Comparison of ENCODE assay signal across 8 cellular contexts in genomic region chr17:50095626-50096037, GRCh38. TPM values are rescaled to one million over a fixed set of nuclear protein-coding genes. Genes with fewer than 3 reads are reported as not detected.
DNase-seq lines count a peak whose midpoint lies in the region; ATAC-seq, FAIRE-seq and TF ChIP-seq lines count a peak whose summit lies in the region.

No MANE protein-coding gene starts in this region.

- H3K27me3 ChIP-seq in HepG2 (ENCODE audit: control insufficient read depth in 1 of 2, insufficient read depth in 2 of 2, low read length in 2 of 2): peaks cover 3 to 17% of the 10 kb centered on the region in 2 experiments; a peak in 4 of 5 replicates
- no peaks in the 10 kb centered on the region for H3K27me3 ChIP-seq in thymus (ENCODE audit: control insufficient read depth, insufficient read depth)

- CTCF ChIA-PET in HepG2 (lab: Yijun Ruan, JAX; ENCODE audit: low intra/inter-chr PET ratio, low total read pairs): interaction anchor here (2.1 kb wide), 1 partner anchor 16 kb away, joined by 6 read pairs; no protein-coding TSS in a partner anchor

- H3K4me3 ChIP-seq in astrocyte of the spinal cord (ENCODE audit: low read depth, low read length) (peak overlapping the region; percentile 69), HepG2 (replicated peaks in 1 of 3; ENCODE audit: insufficient read depth in 1 of 3, low read depth in 2 of 3, low read length in 3 of 3) (peak overlapping the region; percentile 84 to 88 (median 87)), thymus (ENCODE audit: low read length) (peak overlapping the region; percentile 71)

- no peak for FAIRE-seq in HepG2 (lab: Jason Lieb, UNC)

- no peak for TF ChIP-seq CTCF in astrocyte of the spinal cord (IDR thresholded peaks at IDR 0.05; ENCODE audit: low read depth, low read length)
- TF ChIP-seq CTCF in HepG2 (CRISPR knock-in tag; IDR thresholded peaks at IDR 0.05): no peak

- TF ChIP-seq POLR2A in HepG2 (IDR thresholded peaks at IDR 0.05; ENCODE audit: insufficient read depth in 1 of 2, low read depth in 2 of 2, low read length in 2 of 2): peak; percentile 11 to 22; a peak in 1 of 4 replicates

- peak; percentile 35 for DNase-seq in NCI-H82 (lab: John Stamatoyannopoulos, UW)
- DNase-seq in NCI-H82 treated with DMSO at 0.1 percent for 48 hours (lab: John Stamatoyannopoulos, UW; ENCODE audit: unreplicated experiment): no peak
- no peak for DNase-seq in astrocyte of the spinal cord (ENCODE audit: low read depth, low spot score)
- DNase-seq in HepG2 (ENCODE audit: low spot score): no peak
- no peak for DNase-seq in cerebellum (ENCODE audit: low spot score)
- DNase-seq in HT-29 (ENCODE audit: low spot score): no peak

- no TSS peak for BruUV-seq in HepG2 (replicated peaks; lab: Mats Ljungman, UMichigan)

- H3K9ac ChIP-seq in HepG2 (ENCODE audit: insufficient read depth, low read depth, low read length): peak overlapping the region; percentile 80

- H3K4me1 ChIP-seq in HepG2 (ENCODE audit: insufficient read depth, low read length) (peaks cover 27% of the 10 kb centered on the region), thymus (ENCODE audit: control insufficient read depth, insufficient read depth, low read length) (peaks cover 13% of the 10 kb centered on the region)

- H3K4me2 ChIP-seq in HepG2 (ENCODE audit: low read depth, low read length): peak overlapping the region; percentile 100

- WGBS in HepG2 (ENCODE audit: low lambda C conversion rate): 2% methylated on average over 12 of the region's 12 CpGs
- 1% methylated on average over 12 of the region's 12 CpGs for WGBS in thymus

- intact Hi-C loops in HepG2 (cut with micrococcal nuclease; ENCODE audit: unreplicated experiment): loop anchor here (2.0 kb wide), 2 partner anchors 15 to 37 kb away; no protein-coding TSS in a partner anchor

- peak overlapping the region; percentile 67 for H3K27ac ChIP-seq in HepG2 (ENCODE audit: extremely low read length, insufficient read depth, low read length)
- no peak overlapping the region for H3K27ac ChIP-seq in thymus (ENCODE audit: low read depth)

- TF ChIP-seq RAD21 in HepG2 (CRISPR knock-in tag; IDR thresholded peaks at IDR 0.05): no peak

- TF ChIP-seq EP300 in HepG2 (IDR thresholded peaks at IDR 0.05; ENCODE audit: low read depth in 2 of 2, low read length in 2 of 2) (no peak), HepG2 (CRISPR knock-in tag; IDR thresholded peaks at IDR 0.05; ENCODE audit: borderline replicate concordance) (no peak)

- H2AFZ ChIP-seq in HepG2 (ENCODE audit: low read length): no peak overlapping the region

- peak; percentile 9; the same call in 2 of the 3 replicates for ATAC-seq in HepG2
- no peak for ATAC-seq in GM18861 (IDR thresholded peaks at IDR 0.05; ENCODE audit: unreplicated experiment)

- peaks cover 0 to 4% of the 10 kb centered on the region in 2 experiments; a peak in 1 of 5 replicates for H3K36me3 ChIP-seq in HepG2 (replicated peaks in 1 of 2; ENCODE audit: control insufficient read depth in 1 of 2, insufficient read depth in 2 of 2, low read length in 2 of 2)
- H3K36me3 ChIP-seq in thymus (ENCODE audit: control insufficient read depth, insufficient read depth): peaks cover 31% of the 10 kb centered on the region

- H4K20me1 ChIP-seq in HepG2 (ENCODE audit: insufficient read depth, low read length): no peaks in the 10 kb centered on the region

- peaks cover 6% of the 10 kb centered on the region for H3K79me2 ChIP-seq in HepG2 (ENCODE audit: insufficient read depth, low read length)

- POLR2A ChIA-PET in HepG2 (lab: Yijun Ruan, JAX): interaction anchor here (0.6 to 1.1 kb wide), 2 partner anchors 16 to 52 kb away, joined by 3 read pairs; no protein-coding TSS in a partner anchor

- in situ Hi-C loops in astrocyte of the spinal cord (cut with HindIII; ENCODE audit: low sequenced_read_pairs) (no loop called here), HepG2 (cut with HindIII; ENCODE audit: extremely low pct_ligation_motif_present, low pct_unique_long_range_greater_than_20kb) (no loop called here)

- H3K9me3 ChIP-seq in HepG2 (ENCODE audit: low read length): no peaks in the 10 kb centered on the region
- H3K9me3 ChIP-seq in thymus (ENCODE audit: control insufficient read depth): no peaks in the 10 kb centered on the region

RNA-seq across cellular contexts. Expression of gene PDK2, which starts 0.5 kb away (rescaled TPM):
- total RNA-seq in HepG2 (2016; rRNA removed; fragmentation: Illumina TruSeq; extraction: Trizol) (18.5 and 19.2 TPM in 2 replicates), cerebellum (21.3 TPM)
- total RNA-seq in HepG2 (2016; cell fraction: cytosol; rRNA removed; fragmentation: Illumina TruSeq; extraction: Trizol; ENCODE audit: low read depth): 6.4 and 13.9 TPM in 2 replicates
- 16.2 and 19.8 TPM in 2 replicates for total RNA-seq in HepG2 (2016; cell fraction: insoluble cytoplasmic fraction; rRNA removed; fragmentation: Illumina TruSeq; extraction: Trizol)
- total RNA-seq in HepG2 (2016; cell fraction: membrane; rRNA removed; fragmentation: Illumina TruSeq; extraction: Trizol): 10.9 and 11.9 TPM in 2 replicates
- 10.9 and 12.5 TPM in 2 replicates for total RNA-seq in HepG2 (2016; cell fraction: nucleus; rRNA removed; fragmentation: Illumina TruSeq; extraction: Trizol)
- polyA plus RNA-seq in HepG2 (2011; rRNA removed) (59.7 and 66.6 TPM in 2 replicates), thymus (14.5 TPM)
- 33.2 and 46.3 TPM in 2 replicates for polyA plus RNA-seq in HepG2 (2011; cell fraction: cytosol; rRNA removed)
- polyA plus RNA-seq in HepG2 (2011; cell fraction: nucleus; rRNA removed): 86.5 and 102 TPM in 2 replicates
- 17.2 and 27.4 TPM in 2 replicates for polyA plus RNA-seq in HepG2 (2012)
- 9.3 and 10.8 TPM in 2 replicates for polyA plus RNA-seq in HepG2 (2016; cell fraction: cytosol; fragmentation: Illumina TruSeq; extraction: Trizol; ENCODE audit: low read depth)
- polyA plus RNA-seq in HepG2 (2016; cell fraction: insoluble cytoplasmic fraction; fragmentation: Illumina TruSeq; extraction: Trizol; ENCODE audit: low read depth): 22.3 and 32.8 TPM in 2 replicates
- 12.0 and 14.3 TPM in 2 replicates for polyA plus RNA-seq in HepG2 (2016; cell fraction: membrane; fragmentation: Illumina TruSeq; extraction: Trizol; ENCODE audit: low read depth)
- 21.9 and 24.6 TPM in 2 replicates for polyA plus RNA-seq in HepG2 (2016; cell fraction: nucleus; fragmentation: Illumina TruSeq; extraction: Trizol; ENCODE audit: insufficient read depth, low read depth)
- 111 and 113 TPM in 2 replicates for polyA minus RNA-seq in HepG2 (2011; rRNA and poly(A)+ RNA removed; ENCODE audit: low replicate concordance)
- 22.7 and 28.5 TPM in 2 replicates for polyA minus RNA-seq in HepG2 (2011; cell fraction: cytosol; rRNA and poly(A)+ RNA removed)
- polyA minus RNA-seq in HepG2 (2011; cell fraction: nucleus; rRNA and poly(A)+ RNA removed): 44.5 and 48.7 TPM in 2 replicates
- 31.3 and 31.9 TPM in 2 replicates for total RNA-seq in HT-29 (2014; rRNA removed; shearing (Covaris generic))

RNA-seq across cellular contexts. Expression of gene SAMD14, which starts 34.3 kb away (rescaled TPM):
- 0.07 TPM in 1 of 2 replicates, not detected in the other for total RNA-seq in HepG2 (2016; rRNA removed; fragmentation: Illumina TruSeq; extraction: Trizol)
- 0.18 and 0.20 TPM in 2 replicates for total RNA-seq in HepG2 (2016; cell fraction: cytosol; rRNA removed; fragmentation: Illumina TruSeq; extraction: Trizol; ENCODE audit: low read depth)
- 0.04 TPM in 1 of 2 replicates, not detected in the other for total RNA-seq in HepG2 (2016; cell fraction: insoluble cytoplasmic fraction; rRNA removed; fragmentation: Illumina TruSeq; extraction: Trizol)
- 0.09 and 0.14 TPM in 2 replicates for total RNA-seq in HepG2 (2016; cell fraction: membrane; rRNA removed; fragmentation: Illumina TruSeq; extraction: Trizol)
- 0.09 TPM in 2 replicates for total RNA-seq in HepG2 (2016; cell fraction: nucleus; rRNA removed; fragmentation: Illumina TruSeq; extraction: Trizol)
- polyA plus RNA-seq in HepG2 (2011; rRNA removed): 0.22 TPM in 1 of 2 replicates, not detected in the other
- polyA plus RNA-seq in HepG2 (2011; cell fraction: cytosol; rRNA removed): 0.01 and 0.04 TPM in 2 replicates
- 0.24 and 0.29 TPM in 2 replicates for polyA plus RNA-seq in HepG2 (2011; cell fraction: nucleus; rRNA removed)
- 0.08 and 0.11 TPM in 2 replicates for polyA plus RNA-seq in HepG2 (2012)
- not detected in 2 replicates for polyA plus RNA-seq in HepG2 (2016; cell fraction: cytosol; fragmentation: Illumina TruSeq; extraction: Trizol; ENCODE audit: low read depth)
- 0.16 TPM in 1 of 2 replicates, not detected in the other for polyA plus RNA-seq in HepG2 (2016; cell fraction: insoluble cytoplasmic fraction; fragmentation: Illumina TruSeq; extraction: Trizol; ENCODE audit: low read depth)
- 0.19 TPM in 2 replicates for polyA plus RNA-seq in HepG2 (2016; cell fraction: membrane; fragmentation: Illumina TruSeq; extraction: Trizol; ENCODE audit: low read depth)
- polyA plus RNA-seq in HepG2 (2016; cell fraction: nucleus; fragmentation: Illumina TruSeq; extraction: Trizol; ENCODE audit: insufficient read depth, low read depth): 0.53 TPM in 1 of 2 replicates, not detected in the other
- 0.28 and 0.30 TPM in 2 replicates for polyA minus RNA-seq in HepG2 (2011; rRNA and poly(A)+ RNA removed; ENCODE audit: low replicate concordance)
- 0.09 and 0.20 TPM in 2 replicates for polyA minus RNA-seq in HepG2 (2011; cell fraction: cytosol; rRNA and poly(A)+ RNA removed)
- 0.39 and 0.99 TPM in 2 replicates for polyA minus RNA-seq in HepG2 (2011; cell fraction: nucleus; rRNA and poly(A)+ RNA removed)
- 0.62 TPM for polyA plus RNA-seq in thymus
- total RNA-seq in cerebellum: 26.2 TPM
- total RNA-seq in HT-29 (2014; rRNA removed; shearing (Covaris generic)): 1.9 and 3.4 TPM in 2 replicates

RNA-seq across cellular contexts. Expression of gene ITGA3, which starts 39.7 kb away (rescaled TPM):
- total RNA-seq in HepG2 (2016; rRNA removed; fragmentation: Illumina TruSeq; extraction: Trizol) (0.69 and 0.77 TPM in 2 replicates), cerebellum (22.9 TPM)
- total RNA-seq in HepG2 (2016; cell fraction: cytosol; rRNA removed; fragmentation: Illumina TruSeq; extraction: Trizol; ENCODE audit: low read depth): 1.5 and 1.9 TPM in 2 replicates
- total RNA-seq in HepG2 (2016; cell fraction: insoluble cytoplasmic fraction; rRNA removed; fragmentation: Illumina TruSeq; extraction: Trizol): 0.48 and 1.1 TPM in 2 replicates
- total RNA-seq in HepG2 (2016; cell fraction: membrane; rRNA removed; fragmentation: Illumina TruSeq; extraction: Trizol): 0.28 and 0.62 TPM in 2 replicates
- total RNA-seq in HepG2 (2016; cell fraction: nucleus; rRNA removed; fragmentation: Illumina TruSeq; extraction: Trizol): 1.3 and 1.8 TPM in 2 replicates
- polyA plus RNA-seq in HepG2 (2011; rRNA removed) (0.48 and 0.59 TPM in 2 replicates), thymus (27.7 TPM)
- polyA plus RNA-seq in HepG2 (2011; cell fraction: cytosol; rRNA removed): 0.33 and 0.78 TPM in 2 replicates
- 2.6 and 3.3 TPM in 2 replicates for polyA plus RNA-seq in HepG2 (2011; cell fraction: nucleus; rRNA removed)
- 0.27 and 0.32 TPM in 2 replicates for polyA plus RNA-seq in HepG2 (2012)
- polyA plus RNA-seq in HepG2 (2016; cell fraction: cytosol; fragmentation: Illumina TruSeq; extraction: Trizol; ENCODE audit: low read depth): 0.51 and 0.57 TPM in 2 replicates
- 0.52 and 0.82 TPM in 2 replicates for polyA plus RNA-seq in HepG2 (2016; cell fraction: insoluble cytoplasmic fraction; fragmentation: Illumina TruSeq; extraction: Trizol; ENCODE audit: low read depth)
- polyA plus RNA-seq in HepG2 (2016; cell fraction: membrane; fragmentation: Illumina TruSeq; extraction: Trizol; ENCODE audit: low read depth): 0.30 and 0.48 TPM in 2 replicates
- polyA plus RNA-seq in HepG2 (2016; cell fraction: nucleus; fragmentation: Illumina TruSeq; extraction: Trizol; ENCODE audit: insufficient read depth, low read depth): 1.3 and 2.2 TPM in 2 replicates
- 1.4 and 198 TPM in 2 replicates for polyA minus RNA-seq in HepG2 (2011; rRNA and poly(A)+ RNA removed; ENCODE audit: low replicate concordance)
- polyA minus RNA-seq in HepG2 (2011; cell fraction: cytosol; rRNA and poly(A)+ RNA removed): 2.9 and 6.2 TPM in 2 replicates
- 1.1 and 2.8 TPM in 2 replicates for polyA minus RNA-seq in HepG2 (2011; cell fraction: nucleus; rRNA and poly(A)+ RNA removed)
- 218 and 237 TPM in 2 replicates for total RNA-seq in HT-29 (2014; rRNA removed; shearing (Covaris generic))

RNA-seq across cellular contexts. Expression of gene PPP1R9B, which starts 54.8 kb away (rescaled TPM):
- total RNA-seq in HepG2 (2016; rRNA removed; fragmentation: Illumina TruSeq; extraction: Trizol) (11.0 and 15.8 TPM in 2 replicates), cerebellum (29.1 TPM)
- total RNA-seq in HepG2 (2016; cell fraction: cytosol; rRNA removed; fragmentation: Illumina TruSeq; extraction: Trizol; ENCODE audit: low read depth): 1.3 and 1.6 TPM in 2 replicates
- total RNA-seq in HepG2 (2016; cell fraction: insoluble cytoplasmic fraction; rRNA removed; fragmentation: Illumina TruSeq; extraction: Trizol): 8.3 and 16.2 TPM in 2 replicates
- total RNA-seq in HepG2 (2016; cell fraction: membrane; rRNA removed; fragmentation: Illumina TruSeq; extraction: Trizol): 7.0 and 7.3 TPM in 2 replicates
- 10.9 and 13.5 TPM in 2 replicates for total RNA-seq in HepG2 (2016; cell fraction: nucleus; rRNA removed; fragmentation: Illumina TruSeq; extraction: Trizol)
- polyA plus RNA-seq in HepG2 (2011; rRNA removed) (8.7 and 9.4 TPM in 2 replicates), thymus (47.9 TPM)
- 7.4 and 9.0 TPM in 2 replicates for polyA plus RNA-seq in HepG2 (2011; cell fraction: cytosol; rRNA removed)
- 13.1 and 16.4 TPM in 2 replicates for polyA plus RNA-seq in HepG2 (2011; cell fraction: nucleus; rRNA removed)
- 9.8 and 11.6 TPM in 2 replicates for polyA plus RNA-seq in HepG2 (2012)
- 1.2 and 1.4 TPM in 2 replicates for polyA plus RNA-seq in HepG2 (2016; cell fraction: cytosol; fragmentation: Illumina TruSeq; extraction: Trizol; ENCODE audit: low read depth)
- polyA plus RNA-seq in HepG2 (2016; cell fraction: insoluble cytoplasmic fraction; fragmentation: Illumina TruSeq; extraction: Trizol; ENCODE audit: low read depth): 14.2 and 17.2 TPM in 2 replicates
- 7.2 TPM in 2 replicates for polyA plus RNA-seq in HepG2 (2016; cell fraction: membrane; fragmentation: Illumina TruSeq; extraction: Trizol; ENCODE audit: low read depth)
- polyA plus RNA-seq in HepG2 (2016; cell fraction: nucleus; fragmentation: Illumina TruSeq; extraction: Trizol; ENCODE audit: insufficient read depth, low read depth): 35.0 and 35.2 TPM in 2 replicates
- polyA minus RNA-seq in HepG2 (2011; rRNA and poly(A)+ RNA removed; ENCODE audit: low replicate concordance): 15.4 and 32.3 TPM in 2 replicates
- polyA minus RNA-seq in HepG2 (2011; cell fraction: cytosol; rRNA and poly(A)+ RNA removed): 7.3 and 11.8 TPM in 2 replicates
- 7.8 and 9.3 TPM in 2 replicates for polyA minus RNA-seq in HepG2 (2011; cell fraction: nucleus; rRNA and poly(A)+ RNA removed)
- 38.7 and 54.6 TPM in 2 replicates for total RNA-seq in HT-29 (2014; rRNA removed; shearing (Covaris generic))
